Comparison of ENCODE assay signal across 16 cellular contexts in the genomic region with DNA sequence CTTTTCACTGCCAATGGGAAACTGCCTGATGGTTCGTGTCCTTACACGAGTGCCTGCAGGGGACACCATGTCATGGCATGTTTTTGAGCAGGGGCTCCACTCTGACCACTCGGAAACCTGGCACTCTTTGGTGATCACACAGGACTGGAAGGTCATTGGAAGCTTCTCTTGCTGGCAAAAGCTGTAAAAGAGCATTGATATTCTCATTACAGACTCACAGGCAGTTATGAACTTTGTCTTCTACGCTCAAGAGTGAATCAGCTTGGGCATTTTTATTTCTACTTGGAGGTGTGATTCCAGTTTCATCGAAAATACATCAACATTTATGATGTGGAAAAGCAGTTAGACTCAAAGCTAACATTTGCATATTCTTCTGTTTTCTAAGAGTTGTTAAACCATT.
"Had no signal": no experiment of that assay in that cellular context is flagged by ENCODE, and none has a peak within 500 bp of the region (broad histone marks: within the 10 kb centered on the region; RNA-seq: fewer than 3 reads in every experiment).

No MANE protein-coding gene starts in this region.

- ATAC-seq: gastrocnemius medialis; heart right ventricle; left ventricle myocardium superior; naive thymus-derived CD8-positive, alpha-beta T cell had no signal

- DNase-seq: effector CD4-positive, alpha-beta T cell; gastrocnemius medialis; heart right ventricle; hypothalamus; islet precursor cell; left ventricle myocardium superior; naive thymus-derived CD8-positive, alpha-beta T cell; small intestine; stimulated activated CD4-positive, alpha-beta T cell treated with anti-CD3 and anti-CD28 coated beads, Interleukin-12 subunit alpha, Interleukin-12 subunit beta, amount 100 ng/mL, for 4 hours; stimulated activated naive CD4-positive, alpha-beta T cell; trophoblast cell had no signal

- H3K4me3 ChIP-seq: coronary artery, esophagus muscularis mucosa, gastrocnemius medialis, heart right ventricle, right atrium auricular region had no signal

- H3K27me3 ChIP-seq: esophagus muscularis mucosa, gastrocnemius medialis, heart right ventricle, neutrophil, right atrium auricular region had no signal

- H3K4me1 ChIP-seq: gastrocnemius medialis, right atrium auricular region had no signal

- H3K27ac ChIP-seq: coronary artery, epithelial cell of prostate, esophagus muscularis mucosa, gastrocnemius medialis, heart right ventricle, neutrophil, right atrium auricular region had no signal

- H3K36me3 ChIP-seq: esophagus muscularis mucosa, gastrocnemius medialis, heart right ventricle, neutrophil, right atrium auricular region had no signal

- H3K9me3 ChIP-seq: esophagus muscularis mucosa, gastrocnemius medialis, heart right ventricle, neutrophil, right atrium auricular region had no signal
